8 cellular contexts compared by ENCODE assay signal in the genomic region with DNA sequence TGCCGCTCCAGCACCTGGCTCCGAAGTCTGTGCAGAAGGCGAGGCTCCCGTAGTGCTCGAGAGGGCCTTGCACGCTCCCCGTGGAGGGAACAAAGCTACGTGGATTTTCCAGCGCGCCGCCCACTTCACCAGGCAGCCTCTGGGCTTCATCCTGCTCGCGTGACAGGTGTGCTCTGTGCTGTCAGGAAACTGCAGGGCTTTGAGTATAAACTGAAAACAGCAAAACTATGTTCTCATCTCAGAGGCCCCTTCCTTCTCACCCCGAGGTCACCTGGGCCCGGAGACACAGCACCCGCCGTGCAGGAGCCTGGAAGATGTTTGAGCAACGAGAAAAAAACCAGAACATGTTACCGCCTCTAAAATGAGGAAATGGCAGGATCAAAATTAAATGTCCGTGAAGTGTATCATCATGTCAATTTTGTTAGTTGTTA. TPM values are rescaled to one million over a fixed set of nuclear protein-coding genes. Genes with fewer than 3 reads are reported as not detected.
DNase-seq lines count a peak whose midpoint lies in the region; ATAC-seq and TF ChIP-seq lines count a peak whose summit lies in the region.

No MANE protein-coding gene starts in this region.

- peak overlapping the region; percentile 66 for H3K4me2 ChIP-seq in SU-DHL-6 (ENCODE audit: low read depth, low read length, poor library complexity, severe bottlenecking)

- TF ChIP-seq CTCF in heart right ventricle (IDR thresholded peaks at IDR 0.05): no peak
- no peak for TF ChIP-seq CTCF in SU-DHL-6 (IDR thresholded peaks at IDR 0.05; ENCODE audit: insufficient read depth, low read length, poor library complexity, severe bottlenecking)
- no peak for TF ChIP-seq CTCF in glutamatergic neuron (IDR thresholded peaks at IDR 0.05; ENCODE audit: partially characterized antibody, unreplicated experiment)
- no peak for TF ChIP-seq CTCF in upper lobe of right lung (IDR thresholded peaks at IDR 0.05)

- H3K4me3 ChIP-seq in heart right ventricle (peak overlapping the region in 7 of 10 donors; percentile 68 to 92 (median 73)), SU-DHL-6 (ENCODE audit: insufficient read depth, low read length, poor library complexity, severe bottlenecking) (peak overlapping the region; percentile 52), upper lobe of right lung (peak overlapping the region; percentile 75)

- H3K36me3 ChIP-seq in heart right ventricle (peaks cover 0 to 25% (median 0%) of the 10 kb centered on the region in 9 donors), SU-DHL-6 (ENCODE audit: low read length) (no peaks in the 10 kb centered on the region), upper lobe of right lung (peaks cover 15% of the 10 kb centered on the region)

- H3K27ac ChIP-seq in heart right ventricle (peak overlapping the region in 2 of 10 donors; percentile 91 to 92), SU-DHL-6 (ENCODE audit: low read depth, low read length) (peak overlapping the region; percentile 92), upper lobe of right lung (no peak overlapping the region)

- H3K27me3 ChIP-seq in heart right ventricle (no peaks in the 10 kb centered on the region), SU-DHL-6 (ENCODE audit: low read length) (no peaks in the 10 kb centered on the region), upper lobe of right lung (no peaks in the 10 kb centered on the region)

- H3K9me2 ChIP-seq in SU-DHL-6 (replicated peaks; ENCODE audit: insufficient read depth, low read length): no peaks in the 10 kb centered on the region

- H3K9me3 ChIP-seq in heart right ventricle (no peaks in the 10 kb centered on the region), SU-DHL-6 (ENCODE audit: insufficient read depth, low read length) (no peaks in the 10 kb centered on the region), upper lobe of right lung (no peaks in the 10 kb centered on the region)

- no peaks in the 10 kb centered on the region for H3K79me2 ChIP-seq in SU-DHL-6 (ENCODE audit: insufficient read depth, low read length)

- 0 out of 2 replicates have a peak, but pooled peaks cover 3% of the 10 kb centered on the region for H4K20me1 ChIP-seq in SU-DHL-6 (ENCODE audit: low read depth, low read length)

- H3K4me1 ChIP-seq in heart right ventricle (peaks cover 3 to 39% (median 19%) of the 10 kb centered on the region in 9 donors), upper lobe of right lung (peaks cover 26% of the 10 kb centered on the region)

- H3K9me3 Mint-ChIP-seq in glutamatergic neuron (ENCODE audit: unreplicated experiment): peaks cover 14% of the 10 kb centered on the region

- H3K27ac Mint-ChIP-seq in glutamatergic neuron (ENCODE audit: unreplicated experiment): peak overlapping the region; percentile 92

- ATAC-seq in heart right ventricle (no peak), left ventricle myocardium superior (no peak), upper lobe of right lung (no peak), GM19324 (IDR thresholded peaks at IDR 0.05; ENCODE audit: low FRiP score, unreplicated experiment) (no peak)

- H3K4me1 Mint-ChIP-seq in glutamatergic neuron (ENCODE audit: low read depth, unreplicated experiment): peaks cover 35% of the 10 kb centered on the region

- peaks cover 41% of the 10 kb centered on the region for H3F3A ChIP-seq in SU-DHL-6 (ENCODE audit: insufficient read depth)

- peak overlapping the region; percentile 68; the same call in 1 of the 2 replicates for H3K9ac ChIP-seq in SU-DHL-6 (ENCODE audit: low read length)

- H2AFZ ChIP-seq in SU-DHL-6 (ENCODE audit: low read depth, low read length, severe bottlenecking): no peak overlapping the region

- H3K4me3 Mint-ChIP-seq in glutamatergic neuron (ENCODE audit: unreplicated experiment): peak overlapping the region; percentile 35

- H3K27me3 Mint-ChIP-seq in glutamatergic neuron (ENCODE audit: unreplicated experiment): peaks cover 13% of the 10 kb centered on the region

- intact Hi-C loops in heart right ventricle (cut with DNase I): loop anchor here in 2 of 10 donors (5.0 kb wide), 1 partner anchor 36 kb away; no protein-coding TSS in a partner anchor
- intact Hi-C loops in left ventricle myocardium superior (cut with micrococcal nuclease): no loop called here
- intact Hi-C loops in upper lobe of right lung (cut with DNase I): no loop called here

- no peaks in the 10 kb centered on the region for H3K36me3 Mint-ChIP-seq in glutamatergic neuron (ENCODE audit: unreplicated experiment)

- DNase-seq in heart right ventricle: no peak
- no peak for DNase-seq in left ventricle myocardium superior
- DNase-seq in glutamatergic neuron: no peak
- no peak for DNase-seq in upper lobe of right lung
- DNase-seq in SW480 (ENCODE audit: low spot score): no peak
- no peak for DNase-seq in dedifferentiated amniotic fluid mesenchymal stem cell (ENCODE audit: extremely low spot score)

- 92 to 94% methylated on average over 20 of the region's 20 CpGs for WGBS in heart right ventricle, 2 donors

RNA-seq across cellular contexts. Expression of a gene that starts 17.6 kb away (rescaled TPM):
- total RNA-seq in heart right ventricle (10 to 100 TPM; 15.1 to 34.5 (median 22.7) TPM), left ventricle myocardium superior (41.5 TPM), glutamatergic neuron (ENCODE audit: unreplicated experiment) (3.1 TPM), upper lobe of right lung (40.0 TPM)
- polyA plus RNA-seq in heart right ventricle: 10 to 100 TPM; 13.3 to 28.7 TPM

RNA-seq across cellular contexts. Expression of a gene that starts 43.8 kb away (rescaled TPM):
- total RNA-seq in heart right ventricle (not detected), left ventricle myocardium superior (not detected), glutamatergic neuron (ENCODE audit: unreplicated experiment) (1.3 TPM), upper lobe of right lung (not detected)
- polyA plus RNA-seq in heart right ventricle: not detected

RNA-seq across cellular contexts. Expression of a gene that starts 51.4 kb away (rescaled TPM):
- total RNA-seq in heart right ventricle: 1 to 10 TPM; 3.7 to 9.1 (median 6.1) TPM
- 1 to 10 TPM; 4.7 to 6.9 TPM for polyA plus RNA-seq in heart right ventricle
- total RNA-seq in left ventricle myocardium superior: 9.6 TPM
- 18.4 TPM for total RNA-seq in glutamatergic neuron (ENCODE audit: unreplicated experiment)
- 9.4 TPM for total RNA-seq in upper lobe of right lung
